1 cellular context compared by ENCODE assay signal in genomic region chr3:195162033-195162669, GRCh38.
TF ChIP-seq lines count a peak whose summit lies in the region.

No MANE protein-coding gene starts in this region.

TF ChIP-seq in GM12878, 131 proteins besides CTCF, POLR2A, EP300 and RAD21 (continued from another document):
- TF ChIP-seq ZBTB33 (IDR thresholded peaks at IDR 0.05) (no peak), STAT3 (IDR thresholded peaks at IDR 0.05; ENCODE audit: low read depth, low read length) (no peak), BRCA1 (IDR thresholded peaks at IDR 0.05; ENCODE audit: low read depth, low read length) (no peak), BCL3 (IDR thresholded peaks at IDR 0.05; ENCODE audit: borderline replicate concordance, insufficient read depth, low read depth, low read length, poor library complexity, severe bottlenecking) (no peak), MLLT1 (IDR thresholded peaks at IDR 0.05) (peak; percentile 61; the same call in 1 of the 2 replicates), MYB (IDR thresholded peaks at IDR 0.05; ENCODE audit: borderline replicate concordance, low read depth, low read length) (no peak), ZNF592 (IDR thresholded peaks at IDR 0.05) (0 out of 2 replicates have a peak, but pooled peaks have one; percentile 26), POLR2AphosphoS5 (IDR thresholded peaks at IDR 0.05; ENCODE audit: low read length) (0 out of 2 replicates have a peak, but pooled peaks have one; percentile 25), KDM1A (IDR thresholded peaks at IDR 0.05; ENCODE audit: borderline replicate concordance) (no peak), RFX5 (IDR thresholded peaks at IDR 0.05; ENCODE audit: low read depth, low read length) (no peak), ETV6 (conservative IDR thresholded peaks at IDR 0.05 in 1 of 2, IDR thresholded peaks at IDR 0.05 in 1 of 2; ENCODE audit: borderline replicate concordance in 1 of 2, low read depth in 1 of 2) (peak in 1 of 2 experiments; percentile 62; a peak in 1 of 4 replicates), EZH2 (IDR thresholded peaks at IDR 0.05; ENCODE audit: borderline replicate concordance, control insufficient read depth, low read depth, low read length) (no peak), IKZF1 (conservative IDR thresholded peaks at IDR 0.05) (0 out of 2 replicates have a peak, but pooled peaks have one; percentile 28), RB1 (IDR thresholded peaks at IDR 0.05; ENCODE audit: borderline replicate concordance) (no peak), EED (IDR thresholded peaks at IDR 0.05; ENCODE audit: low read depth) (peak; percentile 53; the same call in 1 of the 2 replicates), HDAC6 (IDR thresholded peaks at IDR 0.05; ENCODE audit: unreplicated experiment) (no peak), ZNF687 (IDR thresholded peaks at IDR 0.05) (0 out of 2 replicates have a peak, but pooled peaks have one; percentile 60), BCL11A (IDR thresholded peaks at IDR 0.05; ENCODE audit: low read depth, low read length) (0 out of 2 replicates have a peak, but pooled peaks have one; percentile 5), RELA (IDR thresholded peaks at IDR 0.05; ENCODE audit: borderline replicate concordance, partially characterized antibody) (no peak), MEF2B (IDR thresholded peaks at IDR 0.05; ENCODE audit: partially characterized antibody, poor library complexity, severe bottlenecking) (no peak)
- TF ChIP-seq, protein P1, sequence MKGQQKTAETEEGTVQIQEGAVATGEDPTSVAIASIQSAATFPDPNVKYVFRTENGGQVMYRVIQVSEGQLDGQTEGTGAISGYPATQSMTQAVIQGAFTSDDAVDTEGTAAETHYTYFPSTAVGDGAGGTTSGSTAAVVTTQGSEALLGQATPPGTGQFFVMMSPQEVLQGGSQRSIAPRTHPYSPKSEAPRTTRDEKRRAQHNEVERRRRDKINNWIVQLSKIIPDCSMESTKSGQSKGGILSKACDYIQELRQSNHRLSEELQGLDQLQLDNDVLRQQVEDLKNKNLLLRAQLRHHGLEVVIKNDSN (IDR thresholded peaks at IDR 0.05; ENCODE audit: borderline replicate concordance, extremely low read length, insufficient read depth, low read depth, low read length): no peak
